ENCODE assay signal across 33 cellular contexts in the genomic region with DNA sequence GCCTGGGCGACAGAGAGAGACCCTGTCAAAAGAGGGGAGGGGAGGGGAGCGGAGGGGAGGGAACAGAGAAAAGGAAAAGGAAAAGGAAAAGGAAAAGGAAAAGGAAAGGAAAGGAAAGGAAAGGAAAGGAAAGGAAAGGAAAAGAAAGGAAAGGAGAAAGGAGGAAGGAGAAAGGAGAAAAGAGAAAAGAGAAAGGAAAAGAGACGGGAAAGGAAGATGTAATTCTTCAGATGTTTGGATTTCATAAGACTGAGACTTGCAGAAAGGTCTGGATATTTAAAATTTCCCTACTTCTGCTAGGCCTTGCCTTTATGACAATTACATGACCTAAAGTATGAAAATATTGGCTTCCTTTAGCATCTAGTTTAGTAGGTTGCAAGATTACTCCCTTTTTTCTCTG.
"Had no signal": no experiment of that assay in that cellular context is flagged by ENCODE, and none has a peak within 500 bp of the region (broad histone marks: within the 10 kb centered on the region; RNA-seq: fewer than 3 reads in every experiment).

No MANE protein-coding gene starts in this region.

- DNase-seq: Karpas-422, Kasumi-1, MG63, MM.1S, MV-4-11, NCI-H1048, NCI-H1092, NCI-H1092 treated with DMSO at 0.1 percent for 48 hours, NCI-H1105, NCI-H1105 treated with DMSO at 0.1 percent for 48 hours, NCI-H1417, NCI-H1417 treated with DMSO at 0.1 percent for 48 hours, NCI-H1436, NCI-H1436 treated with DMSO at 0.1 percent for 48 hours, NCI-H146, NCI-H1694, NCI-H1694 treated with DMSO at 0.1 percent for 48 hours, NCI-H187, NCI-H187 treated with DMSO at 0.1 percent for 48 hours, NCI-H1930, NCI-H2029, NCI-H2029 treated with DMSO at 0.1 percent for 48 hours, NCI-H2081, NCI-H2081 treated with DMSO at 0.1 percent for 48 hours, NCI-H2107, NCI-H2171, NCI-H2171 treated with DMSO at 0.1 percent for 48 hours, NCI-H226, NCI-H345, NCI-H446, NCI-H446 treated with DMSO at 0.1 percent for 48 hours, NCI-H510A, NCI-H510A treated with DMSO at 0.1 percent for 48 hours had no signal

- H3K36me3 ChIP-seq: MG63 had no signal

- H3K9me3 ChIP-seq: MG63 had no signal

- H3K27me3 ChIP-seq: MG63 had no signal

- H3K4me3 ChIP-seq: MG63 had no signal
